8 cellular contexts compared by ENCODE assay signal in genomic region chr6:26204332-26205160, GRCh38.
DNase-seq lines count a peak whose midpoint lies in the region; ATAC-seq and TF ChIP-seq lines count a peak whose summit lies in the region.

No MANE protein-coding gene starts in this region.

- peak; percentile 94 for DNase-seq in BJ (ENCODE audit: low read depth)
- DNase-seq in GM19238 (ENCODE audit: insufficient read length, low spot score): peak; percentile 50
- DNase-seq in NCI-H526 (lab: John Stamatoyannopoulos, UW): peak; percentile 95 to 98
- peak; percentile 77 for DNase-seq in activated CD4-positive, alpha-beta T cell treated with anti-CD3 and anti-CD28 coated beads, Interleukin-2, amount 50 U/mL, for 1 hour
- DNase-seq in right lobe of liver: peak; percentile 91 to 96 (median 95)
- DNase-seq in stimulated activated CD4-positive, alpha-beta T cell treated with anti-CD3 and anti-CD28 coated beads, Interleukin-4, amount 100 ng/mL, for 4 hours: peak; percentile 65 to 83

- H3K4me3 ChIP-seq in BJ (ENCODE audit: low read depth, low read length): peak overlapping the region; percentile 76
- H3K4me3 ChIP-seq in duodenal mucosa (ENCODE audit: low read depth in 1 of 2, low read length in 2 of 2): peak overlapping the region; percentile 86 to 92
- peak overlapping the region; percentile 59 to 69 (median 62) for H3K4me3 ChIP-seq in right lobe of liver

- H3K27me3 ChIP-seq in BJ (ENCODE audit: control insufficient read depth, insufficient read depth, low read length) (no peaks in the 10 kb centered on the region), duodenal mucosa (ENCODE audit: control insufficient read depth in 1 of 2, insufficient read depth in 2 of 2, low read length in 2 of 2) (peaks cover 0 to 2% of the 10 kb centered on the region in 2 donors), right lobe of liver (no peaks in the 10 kb centered on the region)

- POLR2A ChIA-PET in BJ (lab: Charles Lee): interaction anchor here (0.9 to 1.8 kb wide), 5 partner anchors 12 to 1610 kb away, joined by 3 to 23 read pairs (median 5); a partner anchor contains a TSS

- CTCF ChIA-PET in BJ (lab: Yijun Ruan, JAX): interaction anchor here (2.0 kb wide), 1 partner anchor 12 kb away, joined by 5 read pairs; a partner anchor contains a TSS

- H3K4me1 ChIP-seq in duodenal mucosa (ENCODE audit: control insufficient read depth in 1 of 2, insufficient read depth in 2 of 2, low read length in 2 of 2) (peaks cover 12 to 19% of the 10 kb centered on the region in 2 donors), right lobe of liver (peaks cover 0 to 18% (median 3%) of the 10 kb centered on the region in 4 donors)

- H3K27ac ChIP-seq in duodenal mucosa (ENCODE audit: low read depth, low read length) (peak overlapping the region; percentile 96), right lobe of liver (peak overlapping the region; percentile 69 to 96 (median 75))

- H3K9me3 ChIP-seq in duodenal mucosa (ENCODE audit: control insufficient read depth in 1 of 2, low read length in 2 of 2): no peaks in the 10 kb centered on the region
- H3K9me3 ChIP-seq in right lobe of liver: no peaks in the 10 kb centered on the region

- intact Hi-C loops in right lobe of liver (cut with DNase I): no loop called here

- H3K9ac ChIP-seq in duodenal mucosa (ENCODE audit: low read depth in 1 of 2, low read length in 2 of 2): peak overlapping the region; percentile 96 to 98

- TF ChIP-seq CTCF in BJ (IDR thresholded peaks at IDR 0.05; ENCODE audit: insufficient read depth, low read depth, low read length) (peak; percentile 56; the same call in 1 of the 2 replicates), right lobe of liver (IDR thresholded peaks at IDR 0.05) (peak in 3 of 4 donors; percentile 9 to 42 (median 37))

- ATAC-seq in HG03442 (IDR thresholded peaks at IDR 0.05; ENCODE audit: unreplicated experiment): peak; percentile 41
- peak; percentile 85 to 91 (median 86) for ATAC-seq in right lobe of liver

- TF ChIP-seq POLR2A in right lobe of liver (IDR thresholded peaks at IDR 0.05): peak; percentile 95

- H3K36me3 ChIP-seq in BJ (ENCODE audit: control insufficient read depth, insufficient read depth, low read length): no peaks in the 10 kb centered on the region
- no peaks in the 10 kb centered on the region for H3K36me3 ChIP-seq in duodenal mucosa (ENCODE audit: control insufficient read depth in 1 of 2, insufficient read depth in 2 of 2, low read length in 2 of 2)
- no peaks in the 10 kb centered on the region for H3K36me3 ChIP-seq in right lobe of liver

- WGBS in right lobe of liver (ENCODE audit: insufficient coverage, low coverage, low lambda C conversion rate, missing lambda C conversion rate): under 1% methylated on average over 53 of the region's 53 CpGs

Comparison
In these comparisons a context has a peak if more than half of its experiments do, and no peak if none do; other contexts are left out.
1. Peak in every context shown above with its lines: DNase-seq, ATAC-seq, H3K4me3 ChIP-seq and H3K27ac ChIP-seq.